Comparison of ENCODE assay signal across 1 cellular context in genomic region chr2:112584134-112584890, GRCh38.
TF ChIP-seq lines count a peak whose summit lies in the region.

Gene CHCHD5 (plus strand): TSS chr2:112584609. CDS start chr2:112584648, 39 bp downstream.

TF ChIP-seq in HEK293, 187 proteins besides CTCF, POLR2A, EP300 and RAD21 (continued from another document and continues in another):
- TF ChIP-seq ZNF518A (tag by site-specific recombination; conservative IDR thresholded peaks at IDR 0.05; ENCODE audit: low read depth) (peak; percentile 99), ZNF335 (tag by site-specific recombination; conservative IDR thresholded peaks at IDR 0.05) (peak; percentile 88), SP7 (tag by site-specific recombination; IDR thresholded peaks at IDR 0.05) (peak; percentile 44), KLF1 (tag by site-specific recombination; IDR thresholded peaks at IDR 0.05) (no peak), ZSCAN4 (tag by site-specific recombination; IDR thresholded peaks at IDR 0.05) (no peak), ZNF747 (tag by site-specific recombination; IDR thresholded peaks at IDR 0.05) (no peak), ZNF404 (tag by site-specific recombination; IDR thresholded peaks at IDR 0.05) (no peak), ZNF664 (tag by site-specific recombination; IDR thresholded peaks at IDR 0.05) (no peak), ZNF280C (tag by site-specific recombination; IDR thresholded peaks at IDR 0.05) (no peak), GFI1B (tag by site-specific recombination; IDR thresholded peaks at IDR 0.05) (no peak), OSR2 (tag by site-specific recombination; IDR thresholded peaks at IDR 0.05) (peak; percentile 52), PRDM10 (tag by site-specific recombination; IDR thresholded peaks at IDR 0.05) (peak; percentile 73), PBX3 (CRISPR knock-in tag; IDR thresholded peaks at IDR 0.05) (no peak), ZNF112 (tag by site-specific recombination; IDR thresholded peaks at IDR 0.05) (no peak), ZNF202 (tag by site-specific recombination; IDR thresholded peaks at IDR 0.05; ENCODE audit: borderline replicate concordance) (no peak), ZSCAN23 (tag by site-specific recombination; IDR thresholded peaks at IDR 0.05) (no peak), SP2 (tag by site-specific recombination; IDR thresholded peaks at IDR 0.05) (peak; percentile 88), ZNF580 (tag by site-specific recombination; IDR thresholded peaks at IDR 0.05) (peak; percentile 99), TRIM28 (IDR thresholded peaks at IDR 0.05; ENCODE audit: borderline replicate concordance, low read length) (no peak), ZNF23 (tag by site-specific recombination; IDR thresholded peaks at IDR 0.05; ENCODE audit: borderline replicate concordance) (no peak), ZNF692 (tag by site-specific recombination; IDR thresholded peaks at IDR 0.05) (0 out of 2 replicates have a peak, but pooled peaks have one; percentile 5), ZNF600 (tag by site-specific recombination; IDR thresholded peaks at IDR 0.05) (no peak), ZNF521 (tag by site-specific recombination; IDR thresholded peaks at IDR 0.05) (no peak), YY1 (tag by site-specific recombination; IDR thresholded peaks at IDR 0.05) (peak; percentile 95), ZNF560 (tag by site-specific recombination; IDR thresholded peaks at IDR 0.05; ENCODE audit: borderline replicate concordance) (no peak), ZNF776 (tag by site-specific recombination; IDR thresholded peaks at IDR 0.05; ENCODE audit: borderline replicate concordance) (no peak), ATF2 (tag by site-specific recombination; IDR thresholded peaks at IDR 0.05; ENCODE audit: low read depth) (no peak), GLIS2 (tag by site-specific recombination; IDR thresholded peaks at IDR 0.05) (no peak), ZNF214 (tag by site-specific recombination; IDR thresholded peaks at IDR 0.05; ENCODE audit: borderline replicate concordance) (no peak), KLF17 (tag by site-specific recombination; IDR thresholded peaks at IDR 0.05) (no peak), ZEB2 (tag by site-specific recombination; IDR thresholded peaks at IDR 0.05) (peak; percentile 73; the same call in 1 of the 2 replicates), ZSCAN5A (tag by site-specific recombination; IDR thresholded peaks at IDR 0.05) (no peak), ZNF341 (tag by site-specific recombination; IDR thresholded peaks at IDR 0.05; ENCODE audit: low read depth) (no peak)
